Comparison of ENCODE assay signal across 35 cellular contexts in genomic region chr20:46083531-46084061, GRCh38. TPM values are rescaled to one million over a fixed set of nuclear protein-coding genes. Genes with fewer than 3 reads are reported as not detected.
"Had no signal": no experiment of that assay in that cellular context is flagged by ENCODE, and none has a peak within 500 bp of the region (broad histone marks: within the 10 kb centered on the region; RNA-seq: fewer than 3 reads in every experiment).

No MANE protein-coding gene starts in this region.

- H3K4me3 Mint-ChIP-seq: activated CD4-positive, alpha-beta memory T cell treated with anti-CD3 and anti-CD28 coated beads for 36 hours; activated CD4-positive, alpha-beta T cell treated with anti-CD3 and anti-CD28 coated beads for 36 hours; activated CD4-positive, alpha-beta T cell treated with anti-CD3 and anti-CD28 coated beads, Interleukin-2, amount 10 ng/mL, durations not matched to agents 24 days and 14 days; activated CD8-positive, alpha-beta T cell treated with anti-CD3 and anti-CD28 coated beads, Interleukin-2, amount 10 ng/mL, durations not matched to agents 7 days and 5 days; activated naive CD4-positive, alpha-beta T cell treated with anti-CD3 and anti-CD28 coated beads for 36 hours; activated naive CD4-positive, alpha-beta T cell treated with anti-CD3 and anti-CD28 coated beads, Interleukin-2, amount 50 U/mL, for 24 hours; activated naive CD8-positive, alpha-beta T cell treated with anti-CD3 and anti-CD28 coated beads, Interleukin-2, amount 10 ng/mL, durations not matched to agents 7 days and 5 days; activated T-cell treated with anti-CD3 and anti-CD28 coated beads, Interleukin-2, amount 50 U/mL, for 4 hours; activated T-helper 1 cell treated with anti-CD3 and anti-CD28 coated beads, Interleukin-12 subunit alpha, Interleukin-12 subunit beta, Interleukin-2, Interleukin-4 antibody, amounts not matched to agents 30 ng/mL and 10 ng/mL and 1 ng/mL, durations not matched to agents 14 hours and 24 hours and 36 hours; central memory CD8-positive, alpha-beta T cell; effector memory CD8-positive, alpha-beta T cell; T-helper 17 cell; T-helper 2 cell treated with Interferon-gamma antibody and Interleukin-4, amounts not matched to agents 5 μg/mL and 100 μg/mL, for 36 hours had no signal

- FAIRE-seq: astrocyte, bronchial epithelial cell, endometrium, endothelial cell of umbilical vein had no signal

- H3K4me3 ChIP-seq: coronary artery, esophagus squamous epithelium, gastroesophageal sphincter, heart right ventricle had no signal

- H3K27me3 ChIP-seq: brain microvascular endothelial cell, esophagus squamous epithelium, gastroesophageal sphincter, heart right ventricle had no signal

- H3K9me3 ChIP-seq: esophagus squamous epithelium, gastroesophageal sphincter, heart right ventricle had no signal

- ATAC-seq: activated CD4-positive, alpha-beta T cell treated with anti-CD3 and anti-CD28 coated beads for 36 hours; activated CD8-positive, alpha-beta T cell treated with anti-CD3 and anti-CD28 coated beads, Interleukin-2, amount 10 ng/mL, durations not matched to agents 7 days and 5 days; activated T-cell treated with anti-CD3 and anti-CD28 coated beads, Interleukin-2, amount 50 U/mL, for 4 hours; effector memory CD8-positive, alpha-beta T cell; gastroesophageal sphincter; heart right ventricle; T-helper 17 cell had no signal

- DNase-seq: activated CD4-positive, alpha-beta memory T cell treated with anti-CD3 and anti-CD28 coated beads for 36 hours; activated CD4-positive, alpha-beta T cell treated with anti-CD3 and anti-CD28 coated beads for 36 hours; activated CD4-positive, alpha-beta T cell treated with anti-CD3 and anti-CD28 coated beads, Interleukin-2, amount 10 ng/mL, durations not matched to agents 24 days and 14 days; activated CD4-positive, CD25-positive, alpha-beta regulatory T cell; activated CD4-positive, CD25-positive, alpha-beta regulatory T cell treated with anti-CD3 and anti-CD28 coated beads, Interleukin-2, amount 50 U/mL, for 72 hours; activated CD8-positive, alpha-beta memory T cell treated with anti-CD3 and anti-CD28 coated beads, Interleukin-2, amount 50 U/mL, for 48 hours; activated CD8-positive, alpha-beta T cell treated with anti-CD3 and anti-CD28 coated beads, Interleukin-2, amount 10 ng/mL, durations not matched to agents 7 days and 5 days; activated effector memory CD4-positive, alpha-beta T cell treated with anti-CD3 and anti-CD28 coated beads, Interleukin-2, amount 50 U/mL, for 16 hours; activated naive CD4-positive, alpha-beta T cell treated with anti-CD3 and anti-CD28 coated beads for 36 hours; activated naive CD8-positive, alpha-beta T cell treated with anti-CD3 and anti-CD28 coated beads, Interleukin-2, amount 10 ng/mL, durations not matched to agents 7 days and 5 days; activated T-cell treated with anti-CD3 and anti-CD28 coated beads, Interleukin-2, amount 50 U/mL, for 4 hours; amniotic stem cell; brain microvascular endothelial cell; dermis blood vessel endothelial cell; effector CD4-positive, alpha-beta T cell; effector memory CD8-positive, alpha-beta T cell; esophagus squamous epithelium; foreskin melanocyte; heart right ventricle; T-helper 1 cell; T-helper 17 cell; T1000; WERI-Rb-1 had no signal

- H3K27ac ChIP-seq: brain microvascular endothelial cell, coronary artery, epithelial cell of prostate, esophagus squamous epithelium, gastroesophageal sphincter, heart right ventricle, WERI-Rb-1 had no signal

- H3K27me3 Mint-ChIP-seq: activated CD4-positive, alpha-beta memory T cell treated with anti-CD3 and anti-CD28 coated beads for 36 hours; activated CD4-positive, alpha-beta T cell treated with anti-CD3 and anti-CD28 coated beads for 36 hours; activated CD4-positive, alpha-beta T cell treated with anti-CD3 and anti-CD28 coated beads, Interleukin-2, amount 10 ng/mL, durations not matched to agents 24 days and 14 days; activated naive CD4-positive, alpha-beta T cell treated with anti-CD3 and anti-CD28 coated beads, Interleukin-2, amount 50 U/mL, for 24 hours; activated naive CD8-positive, alpha-beta T cell treated with anti-CD3 and anti-CD28 coated beads, Interleukin-2, amount 10 ng/mL, durations not matched to agents 7 days and 5 days; central memory CD8-positive, alpha-beta T cell; effector memory CD8-positive, alpha-beta T cell; T-helper 17 cell had no signal

- H3K9me3 Mint-ChIP-seq: activated CD4-positive, alpha-beta memory T cell treated with anti-CD3 and anti-CD28 coated beads for 36 hours; activated CD4-positive, alpha-beta T cell treated with anti-CD3 and anti-CD28 coated beads, Interleukin-2, amount 10 ng/mL, durations not matched to agents 24 days and 14 days; activated naive CD4-positive, alpha-beta T cell treated with anti-CD3 and anti-CD28 coated beads for 36 hours; activated naive CD4-positive, alpha-beta T cell treated with anti-CD3 and anti-CD28 coated beads, Interleukin-2, amount 50 U/mL, for 24 hours; activated naive CD8-positive, alpha-beta T cell treated with anti-CD3 and anti-CD28 coated beads, Interleukin-2, amount 10 ng/mL, durations not matched to agents 7 days and 5 days; activated T-cell treated with anti-CD3 and anti-CD28 coated beads, Interleukin-2, amount 50 U/mL, for 4 hours; activated T-helper 1 cell treated with anti-CD3 and anti-CD28 coated beads, Interleukin-12 subunit alpha, Interleukin-12 subunit beta, Interleukin-2, Interleukin-4 antibody, amounts not matched to agents 30 ng/mL and 10 ng/mL and 1 ng/mL, durations not matched to agents 14 hours and 24 hours and 36 hours; activated T-helper 2 cell treated with anti-CD3 and anti-CD28 coated beads, Interferon-gamma antibody, Interleukin-2, Interleukin-4, amounts not matched to agents 10 μg/mL and 5 μg/mL and 100 μg/mL, durations not matched to agents 14 hours and 24 hours and 36 hours; central memory CD8-positive, alpha-beta T cell; effector memory CD8-positive, alpha-beta T cell; T-helper 2 cell treated with Interferon-gamma antibody and Interleukin-4, amounts not matched to agents 5 μg/mL and 100 μg/mL, for 36 hours had no signal

- H3K27ac Mint-ChIP-seq: activated CD4-positive, alpha-beta memory T cell treated with anti-CD3 and anti-CD28 coated beads for 36 hours; activated CD4-positive, alpha-beta T cell treated with anti-CD3 and anti-CD28 coated beads for 36 hours; activated CD4-positive, alpha-beta T cell treated with anti-CD3 and anti-CD28 coated beads, Interleukin-2, amount 10 ng/mL, durations not matched to agents 24 days and 14 days; activated CD8-positive, alpha-beta T cell treated with anti-CD3 and anti-CD28 coated beads, Interleukin-2, amount 10 ng/mL, durations not matched to agents 7 days and 5 days; activated naive CD4-positive, alpha-beta T cell treated with anti-CD3 and anti-CD28 coated beads for 36 hours; activated naive CD4-positive, alpha-beta T cell treated with anti-CD3 and anti-CD28 coated beads, Interleukin-2, amount 50 U/mL, for 24 hours; activated naive CD8-positive, alpha-beta T cell treated with anti-CD3 and anti-CD28 coated beads, Interleukin-2, amount 10 ng/mL, durations not matched to agents 7 days and 5 days; activated T-helper 1 cell treated with anti-CD3 and anti-CD28 coated beads, Interleukin-12 subunit alpha, Interleukin-12 subunit beta, Interleukin-2, Interleukin-4 antibody, amounts not matched to agents 30 ng/mL and 10 ng/mL and 1 ng/mL, durations not matched to agents 14 hours and 24 hours and 36 hours; activated T-helper 2 cell treated with anti-CD3 and anti-CD28 coated beads, Interferon-gamma antibody, Interleukin-2, Interleukin-4, amounts not matched to agents 10 μg/mL and 5 μg/mL and 100 μg/mL, durations not matched to agents 14 hours and 24 hours and 36 hours; T-helper 17 cell; T-helper 2 cell treated with Interferon-gamma antibody and Interleukin-4, amounts not matched to agents 5 μg/mL and 100 μg/mL, for 36 hours had no signal

RNA-seq across cellular contexts. Expression of gene SLC12A5, which starts 54.6 kb away (rescaled TPM):
- total RNA-seq: activated CD4-positive, alpha-beta T cell treated with anti-CD3 and anti-CD28 coated beads, Interleukin-2, amount 10 ng/mL, durations not matched to agents 24 days and 14 days; activated naive CD4-positive, alpha-beta T cell treated with anti-CD3 and anti-CD28 coated beads for 36 hours; activated T-cell treated with anti-CD3 and anti-CD28 coated beads, Interleukin-2, amount 50 U/mL, for 4 hours; activated T-helper 1 cell treated with anti-CD3 and anti-CD28 coated beads, Interleukin-12 subunit alpha, Interleukin-12 subunit beta, Interleukin-2, Interleukin-4 antibody, amounts not matched to agents 30 ng/mL and 10 ng/mL and 1 ng/mL, durations not matched to agents 14 hours and 24 hours and 36 hours; bronchial epithelial cell; esophagus squamous epithelium; gastroesophageal sphincter; T-helper 17 cell had no signal
